In the genomic region with DNA sequence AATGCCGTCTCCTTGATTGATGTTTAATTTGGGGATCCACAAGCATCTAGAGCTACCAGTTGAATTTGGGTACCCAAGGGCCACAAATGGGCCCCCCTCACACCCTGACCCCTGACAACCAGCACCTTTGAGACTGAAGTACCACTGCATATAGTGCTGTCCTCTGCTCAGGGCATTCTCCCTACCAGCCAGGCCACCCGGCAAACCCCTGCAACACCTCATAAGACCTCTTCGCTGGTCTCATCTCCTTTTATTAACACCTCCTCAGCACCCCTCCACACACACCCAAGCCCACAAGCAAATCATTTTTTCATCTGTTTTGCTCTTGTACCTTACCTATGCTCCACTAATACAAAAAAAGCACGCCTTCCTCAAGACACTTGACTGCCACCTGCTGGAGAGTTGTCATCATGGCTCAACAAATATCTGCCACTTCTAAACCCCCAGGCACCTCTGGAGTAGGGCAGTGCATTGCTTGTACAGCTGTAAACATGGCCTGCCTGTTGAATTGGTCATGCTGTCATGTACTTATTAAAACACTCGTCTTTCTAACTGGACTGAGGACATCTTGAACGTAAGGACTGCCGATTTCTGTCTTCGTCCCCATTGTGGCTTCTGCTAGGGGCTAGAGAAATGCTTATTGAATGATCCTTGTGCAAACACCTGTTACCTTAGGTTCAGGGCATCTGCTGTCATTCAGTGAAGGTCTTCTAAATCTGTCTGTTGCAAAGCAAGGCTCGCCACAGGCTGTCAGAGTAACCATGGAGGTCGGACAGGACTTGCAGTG, we compare ENCODE assay signal across 8 cellular contexts.
DNase-seq lines count a peak whose midpoint lies in the region; ATAC-seq lines count a peak whose summit lies in the region.

No MANE protein-coding gene starts in this region.

- intact Hi-C loops in left ventricle myocardium superior (cut with micrococcal nuclease) (loop anchor here (5.0 kb wide), 1 partner anchor 132 kb away; no protein-coding TSS in a partner anchor), sciatic nerve (cut with DNase I) (no loop called here)

- DNase-seq in DMS53 (lab: John Stamatoyannopoulos, UW), result peak; percentile 91
- peak; percentile 33 for DNase-seq in NCI-H1048 (lab: John Stamatoyannopoulos, UW)
- DNase-seq in SW480 (ENCODE audit: low spot score), result peak; percentile 79
- peak; percentile 54 for DNase-seq in activated naive CD8-positive, alpha-beta T cell treated with anti-CD3 and anti-CD28 coated beads, Interleukin-2, amount 10 ng/mL, durations not matched to agents 7 days and 5 days
- DNase-seq in left ventricle myocardium superior, result peak; percentile 43
- DNase-seq in sciatic nerve (ENCODE audit: low spot score), result peak; percentile 85

- ATAC-seq in GM21786 (IDR thresholded peaks at IDR 0.05; ENCODE audit: unreplicated experiment) (peak; percentile 40), left ventricle myocardium superior (peak; percentile 57), sciatic nerve (peak; percentile 52), HG03378 (IDR thresholded peaks at IDR 0.05; ENCODE audit: unreplicated experiment) (no peak)
- peak; percentile 52 for ATAC-seq in activated naive CD8-positive, alpha-beta T cell treated with anti-CD3 and anti-CD28 coated beads, Interleukin-2, amount 10 ng/mL, durations not matched to agents 7 days and 5 days (ENCODE audit: low read depth)

- no peaks in the 10 kb centered on the region for H3K27me3 Mint-ChIP-seq in activated naive CD8-positive, alpha-beta T cell treated with anti-CD3 and anti-CD28 coated beads, Interleukin-2, amount 10 ng/mL, durations not matched to agents 7 days and 5 days

- H3K9me3 Mint-ChIP-seq in activated naive CD8-positive, alpha-beta T cell treated with anti-CD3 and anti-CD28 coated beads, Interleukin-2, amount 10 ng/mL, durations not matched to agents 7 days and 5 days, result no peaks in the 10 kb centered on the region

- no peaks in the 10 kb centered on the region for H3K36me3 Mint-ChIP-seq in activated naive CD8-positive, alpha-beta T cell treated with anti-CD3 and anti-CD28 coated beads, Interleukin-2, amount 10 ng/mL, durations not matched to agents 7 days and 5 days

- peaks cover 41% of the 10 kb centered on the region for H3K4me1 Mint-ChIP-seq in activated naive CD8-positive, alpha-beta T cell treated with anti-CD3 and anti-CD28 coated beads, Interleukin-2, amount 10 ng/mL, durations not matched to agents 7 days and 5 days

- POLR2A ChIA-PET in activated naive CD8-positive, alpha-beta T cell treated with anti-CD3 and anti-CD28 coated beads, Interleukin-2, amount 10 ng/mL, durations not matched to agents 7 days and 5 days (lab: Charles Lee), result interaction anchor here (1.6 kb wide), 1 partner anchor 70 kb away, joined by 3 read pairs; no protein-coding TSS in a partner anchor

- no peak overlapping the region for H3K4me3 Mint-ChIP-seq in activated naive CD8-positive, alpha-beta T cell treated with anti-CD3 and anti-CD28 coated beads, Interleukin-2, amount 10 ng/mL, durations not matched to agents 7 days and 5 days

- peak overlapping the region; percentile 7 for H3K27ac Mint-ChIP-seq in activated naive CD8-positive, alpha-beta T cell treated with anti-CD3 and anti-CD28 coated beads, Interleukin-2, amount 10 ng/mL, durations not matched to agents 7 days and 5 days

Comparison
In these comparisons a context has a peak if more than half of its experiments do, and no peak if none do; other contexts are left out.
1. DNase-seq: peak in every context shown above with its lines; median percentile 91 in DMS53; 85 in sciatic nerve; 79 in SW480; 54 in activated naive CD8-positive, alpha-beta T cell treated with anti-CD3 and anti-CD28 coated beads, Interleukin-2, amount 10 ng/mL, durations not matched to agents 7 days and 5 days; 43 in left ventricle myocardium superior; 33 in NCI-H1048.